ENCODE assay signal across 1 cellular context in the genomic region with DNA sequence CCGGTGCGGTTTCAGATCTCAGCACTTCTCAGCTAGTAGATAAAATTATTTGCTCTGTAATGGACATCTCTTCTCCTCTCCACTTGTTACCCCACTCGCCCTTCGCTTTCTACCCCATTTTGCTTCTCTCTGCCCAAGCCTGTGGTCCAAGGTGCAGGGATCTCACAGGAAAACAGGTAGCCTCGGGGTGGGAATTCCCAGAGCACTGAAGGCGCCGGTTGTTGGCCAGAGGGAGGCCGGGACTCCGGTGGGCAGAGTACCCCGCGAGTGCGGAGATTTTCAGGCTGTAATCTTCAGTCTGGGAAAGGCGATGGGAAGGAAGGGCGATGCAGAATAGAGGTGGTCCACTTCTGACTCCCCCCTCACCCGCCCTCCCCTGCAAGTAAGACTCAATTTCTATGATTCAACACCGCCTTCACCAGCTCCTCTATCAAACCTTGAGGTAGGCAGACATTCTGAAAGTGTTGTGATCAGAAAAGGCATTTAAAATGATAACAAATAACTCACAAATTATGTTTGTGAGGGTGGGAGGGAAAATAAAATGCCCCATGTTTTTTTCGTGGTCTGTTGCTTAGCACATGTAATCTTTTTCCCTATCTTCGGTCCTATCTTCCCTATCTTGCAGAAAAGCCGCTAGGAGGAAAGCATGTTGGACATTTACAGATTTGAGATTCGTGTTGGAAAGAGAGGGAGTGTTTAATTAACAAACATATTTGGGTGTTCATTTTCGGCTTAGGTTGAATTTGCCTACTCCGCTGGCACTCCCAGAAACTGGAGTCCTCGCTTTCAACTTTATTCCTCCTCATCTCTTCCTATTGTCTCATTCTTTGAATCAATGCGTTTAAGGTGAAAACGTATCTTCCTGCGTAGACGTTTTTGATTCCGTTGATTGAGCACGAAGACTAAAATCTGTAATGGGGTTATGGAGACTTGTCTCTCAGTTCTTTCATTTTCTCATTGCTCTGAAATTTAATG.
TF ChIP-seq lines count a peak whose summit lies in the region.

No MANE protein-coding gene starts in this region.

TF ChIP-seq in SK-N-SH, 30 proteins besides CTCF, POLR2A, EP300 and RAD21 (continued from another document):
- TF ChIP-seq, protein P1, sequence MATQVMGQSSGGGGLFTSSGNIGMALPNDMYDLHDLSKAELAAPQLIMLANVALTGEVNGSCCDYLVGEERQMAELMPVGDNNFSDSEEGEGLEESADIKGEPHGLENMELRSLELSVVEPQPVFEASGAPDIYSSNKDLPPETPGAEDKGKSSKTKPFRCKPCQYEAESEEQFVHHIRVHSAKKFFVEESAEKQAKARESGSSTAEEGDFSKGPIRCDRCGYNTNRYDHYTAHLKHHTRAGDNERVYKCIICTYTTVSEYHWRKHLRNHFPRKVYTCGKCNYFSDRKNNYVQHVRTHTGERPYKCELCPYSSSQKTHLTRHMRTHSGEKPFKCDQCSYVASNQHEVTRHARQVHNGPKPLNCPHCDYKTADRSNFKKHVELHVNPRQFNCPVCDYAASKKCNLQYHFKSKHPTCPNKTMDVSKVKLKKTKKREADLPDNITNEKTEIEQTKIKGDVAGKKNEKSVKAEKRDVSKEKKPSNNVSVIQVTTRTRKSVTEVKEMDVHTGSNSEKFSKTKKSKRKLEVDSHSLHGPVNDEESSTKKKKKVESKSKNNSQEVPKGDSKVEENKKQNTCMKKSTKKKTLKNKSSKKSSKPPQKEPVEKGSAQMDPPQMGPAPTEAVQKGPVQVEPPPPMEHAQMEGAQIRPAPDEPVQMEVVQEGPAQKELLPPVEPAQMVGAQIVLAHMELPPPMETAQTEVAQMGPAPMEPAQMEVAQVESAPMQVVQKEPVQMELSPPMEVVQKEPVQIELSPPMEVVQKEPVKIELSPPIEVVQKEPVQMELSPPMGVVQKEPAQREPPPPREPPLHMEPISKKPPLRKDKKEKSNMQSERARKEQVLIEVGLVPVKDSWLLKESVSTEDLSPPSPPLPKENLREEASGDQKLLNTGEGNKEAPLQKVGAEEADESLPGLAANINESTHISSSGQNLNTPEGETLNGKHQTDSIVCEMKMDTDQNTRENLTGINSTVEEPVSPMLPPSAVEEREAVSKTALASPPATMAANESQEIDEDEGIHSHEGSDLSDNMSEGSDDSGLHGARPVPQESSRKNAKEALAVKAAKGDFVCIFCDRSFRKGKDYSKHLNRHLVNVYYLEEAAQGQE (IDR thresholded peaks at IDR 0.05; ENCODE audit: low read depth, low read length) = no peak
- no peak for TF ChIP-seq YY1 (IDR thresholded peaks at IDR 0.05; ENCODE audit: low read depth)
